ENCODE assay signal across 16 cellular contexts in genomic region chr16:72224260-72224768, GRCh38. TPM values are rescaled to one million over a fixed set of nuclear protein-coding genes. Genes with fewer than 3 reads are reported as not detected.
"Had no signal": no experiment of that assay in that cellular context is flagged by ENCODE, and none has a peak within 500 bp of the region (broad histone marks: within the 10 kb centered on the region; RNA-seq: fewer than 3 reads in every experiment).

No MANE protein-coding gene starts in this region.

- H3K36me3 ChIP-seq: brain microvascular endothelial cell, heart left ventricle had no signal

- FAIRE-seq: endometrium, frontal cortex, islet of Langerhans had no signal

- ATAC-seq: activated CD8-positive, alpha-beta memory T cell treated with anti-CD3 and anti-CD28 coated beads, Interleukin-2, amount 10 ng/mL, durations not matched to agents 7 days and 5 days; heart left ventricle; left ventricle myocardium superior; sciatic nerve had no signal

- H3K4me3 ChIP-seq: heart left ventricle had no signal

- DNase-seq: activated CD4-positive, alpha-beta T cell treated with anti-CD3 and anti-CD28 coated beads for 1 hour; activated CD4-positive, alpha-beta T cell treated with anti-CD3 and anti-CD28 coated beads, Interleukin-2, amount 50 U/mL, for 48 hours; activated CD8-positive, alpha-beta memory T cell treated with anti-CD3 and anti-CD28 coated beads, Interleukin-2, amount 10 ng/mL, durations not matched to agents 7 days and 5 days; activated effector memory CD4-positive, alpha-beta T cell treated with anti-CD3 and anti-CD28 coated beads, Interleukin-2, amount 50 U/mL, for 16 hours; activated T-cell treated with anti-CD3 and anti-CD28 coated beads, Interleukin-2, amount 50 U/mL, for 24 hours; amygdala; brain microvascular endothelial cell; heart left ventricle; left ventricle myocardium superior; naive B cell; stimulated activated CD4-positive, alpha-beta T cell treated with anti-CD3 and anti-CD28 coated beads, Interleukin-2, amount 100 ng/mL, for 24 hours; stimulated activated naive CD4-positive, alpha-beta T cell had no signal

- H3K27me3 ChIP-seq: brain microvascular endothelial cell had no signal

RNA-seq across cellular contexts. Expression of gene PMFBP1, which starts 52.4 kb away (rescaled TPM):
- total RNA-seq: left ventricle myocardium superior had no signal
